ENCODE assay signal across 1 cellular context in genomic region chr2:113162869-113163268, GRCh38.
TF ChIP-seq lines count a peak whose summit lies in the region.

No MANE protein-coding gene starts in this region.

TF ChIP-seq in endothelial cell of umbilical vein, 7 proteins besides CTCF, POLR2A, EP300 and RAD21:
- TF ChIP-seq GATA2 (IDR thresholded peaks at IDR 0.05; ENCODE audit: insufficient read depth, insufficient read length, low read depth, low read length) (peak; percentile 79), POLR2AphosphoS5 (IDR thresholded peaks at IDR 0.05; ENCODE audit: insufficient read depth, low read depth, low read length) (peak; percentile 74), FOS (IDR thresholded peaks at IDR 0.05; ENCODE audit: borderline replicate concordance, insufficient read depth, low read length) (no peak), MYC (IDR thresholded peaks at IDR 0.05; ENCODE audit: low read depth, low read length) (no peak), JUN (IDR thresholded peaks at IDR 0.05; ENCODE audit: borderline replicate concordance, insufficient read depth, insufficient read length, low read depth) (no peak)
TF ChIP-seq in endothelial cell of umbilical vein: peak in this region for 2.
